8 cellular contexts compared by ENCODE assay signal in genomic region chr19:18437481-18438330, GRCh38. TPM values are rescaled to one million over a fixed set of nuclear protein-coding genes. Genes with fewer than 3 reads are reported as not detected.
A peak's percentile ranks its signal among the peaks of the same experiment; 100 is the strongest.
DNase-seq lines count a peak whose midpoint lies in the region; FAIRE-seq and TF ChIP-seq lines count a peak whose summit lies in the region.

Gene ISYNA1 (minus strand): TSS chr19:18438133. CDS start chr19:18437979, 154 bp downstream.

- H3K9ac ChIP-seq in OCI-LY3 (ENCODE audit: low read length): no peak within 1 kb of the TSS

- peaks cover 17% of the 10 kb centered on the region for H3K36me3 ChIP-seq in OCI-LY3 (replicated peaks; ENCODE audit: low read depth, low read length)
- H3K36me3 ChIP-seq in osteoblast (ENCODE audit: insufficient read depth, low read length): peaks cover 11% of the 10 kb centered on the region

- H3K4me3 ChIP-seq in OCI-LY3 (ENCODE audit: low read length) (no peak within 1 kb of the TSS), osteoblast (ENCODE audit: insufficient read depth, low read length) (peak within 1 kb of the TSS; percentile 68)

- H3K9me3 ChIP-seq in OCI-LY3 (ENCODE audit: insufficient read depth, low read length) (no peaks in the 10 kb centered on the region), osteoblast (ENCODE audit: low read depth, low read length) (no peaks in the 10 kb centered on the region)

- FAIRE-seq in RCC 7860 (lab: Jason Lieb, UNC): no peak

- H3K4me1 ChIP-seq in OCI-LY3 (ENCODE audit: low read length) (peaks cover 19% of the 10 kb centered on the region), osteoblast (ENCODE audit: insufficient read depth, low read length) (peaks cover 22% of the 10 kb centered on the region)

- DNase-seq in NCI-H510A treated with DMSO at 0.1 percent for 48 hours (lab: John Stamatoyannopoulos, UW) (peak; percentile 47), NCI-H510A (lab: John Stamatoyannopoulos, UW) (no peak), glomerular endothelial cell (ENCODE audit: extremely low read depth, low read depth, low spot score) (no peak), osteoblast (ENCODE audit: insufficient read length, low spot score, missing footprints) (peak; percentile 97), RKO (ENCODE audit: low spot score) (no peak), RCC 7860 (ENCODE audit: low spot score) (no peak)
- DNase-seq in activated naive CD4-positive, alpha-beta T cell treated with anti-CD3 and anti-CD28 coated beads, Interleukin-2, amount 50 U/mL, for 16 hours: peak; percentile 58

- TF ChIP-seq CTCF in OCI-LY3 (IDR thresholded peaks at IDR 0.05; ENCODE audit: low read depth, low read length) (no peak), osteoblast (IDR thresholded peaks at IDR 0.05; ENCODE audit: extremely low read depth, low read depth, low read length) (no peak)

- no peak within 1 kb of the TSS for H3K4me2 ChIP-seq in OCI-LY3 (ENCODE audit: low read length)
- H3K4me2 ChIP-seq in osteoblast (ENCODE audit: insufficient read depth, low read length): peak within 1 kb of the TSS; percentile 77

- H3K27me3 ChIP-seq in OCI-LY3 (ENCODE audit: low read depth, low read length) (no peaks in the 10 kb centered on the region), osteoblast (ENCODE audit: insufficient read depth, low read length) (no peaks in the 10 kb centered on the region)

- H3K79me2 ChIP-seq in OCI-LY3 (ENCODE audit: low read length): peaks cover 6% of the 10 kb centered on the region; the same call in 1 of the 2 replicates
- H3K79me2 ChIP-seq in osteoblast (ENCODE audit: insufficient read depth, low read length): no peaks in the 10 kb centered on the region

- H3K27ac ChIP-seq in OCI-LY3 (ENCODE audit: low read length) (peak within 1 kb of the TSS; percentile 48), osteoblast (ENCODE audit: low read depth, low read length) (no peak within 1 kb of the TSS)

- H4K20me1 ChIP-seq in OCI-LY3 (ENCODE audit: insufficient read depth, low read length) (peaks cover 25% of the 10 kb centered on the region; the same call in 1 of the 2 replicates), osteoblast (ENCODE audit: insufficient read depth, low read length) (peaks cover 33% of the 10 kb centered on the region)

- no peak within 1 kb of the TSS for H2AFZ ChIP-seq in OCI-LY3 (ENCODE audit: low read depth, low read length)
- H2AFZ ChIP-seq in osteoblast (ENCODE audit: low read length): no peak within 1 kb of the TSS

RNA-seq across cellular contexts. Expression of gene ISYNA1, which starts in this region (rescaled TPM):
- total RNA-seq in glomerular endothelial cell (50.9 and 57.2 TPM in 2 replicates), osteoblast (7.7 and 8.0 TPM in 2 replicates)

Comparison
In these comparisons a context has a peak if more than half of its experiments do, and no peak if none do; other contexts are left out.
1. DNase-seq: peak in NCI-H510A treated with DMSO at 0.1 percent for 48 hours (single experiment), activated naive CD4-positive, alpha-beta T cell treated with anti-CD3 and anti-CD28 coated beads, Interleukin-2, amount 50 U/mL, for 16 hours (single experiment) and osteoblast (single experiment); none in NCI-H510A (single experiment), glomerular endothelial cell (single experiment), RKO (single experiment) and RCC 7860 (single experiment).